ENCODE assay signal across 8 cellular contexts in genomic region chr15:100596792-100597191, GRCh38. TPM values are rescaled to one million over a fixed set of nuclear protein-coding genes. Genes with fewer than 3 reads are reported as not detected.
DNase-seq lines count a peak whose midpoint lies in the region; ATAC-seq, FAIRE-seq and TF ChIP-seq lines count a peak whose summit lies in the region.

No MANE protein-coding gene starts in this region.

- TF ChIP-seq POLR2A in H54 (IDR thresholded peaks at IDR 0.05; ENCODE audit: low read depth, low read length) = no peak

- H3K36me3 ChIP-seq in colonic mucosa = no peaks in the 10 kb centered on the region

- H3K27ac ChIP-seq in colonic mucosa = no peak overlapping the region

- FAIRE-seq in H54 (lab: Jason Lieb, UNC) = no peak

- DNase-seq in activated CD4-positive, CD25-positive, alpha-beta regulatory T cell (lab: John Stamatoyannopoulos, UW) = peak; percentile 77 to 94 (median 82)
- DNase-seq in colonic mucosa = peak; percentile 29
- DNase-seq in stimulated activated CD8-positive, alpha-beta memory T cell treated with anti-CD3 and anti-CD28 coated beads, Interleukin-12 subunit alpha, Interleukin-12 subunit beta, amount 100 ng/mL, for 1 hour (ENCODE audit: low read depth) = peak; percentile 77
- no peak for DNase-seq in iPS-NIHi11 (ENCODE audit: low spot score)
- no peak for DNase-seq in NCI-H1417 treated with DMSO at 0.1 percent for 48 hours (lab: John Stamatoyannopoulos, UW)
- no peak for DNase-seq in H54 (ENCODE audit: insufficient read length, low spot score)

- no peak for TF ChIP-seq CTCF in colonic mucosa (IDR thresholded peaks at IDR 0.05)

- intact Hi-C loops in colonic mucosa (cut with DNase I) = no loop called here

- no peaks in the 10 kb centered on the region for H3K27me3 ChIP-seq in colonic mucosa

- H3K9ac ChIP-seq in colonic mucosa (ENCODE audit: low read depth in 2 of 2, low read length in 2 of 2) = no peak overlapping the region

- peaks cover 9% of the 10 kb centered on the region for H3K4me1 ChIP-seq in colonic mucosa

- ATAC-seq in GM18858 (IDR thresholded peaks at IDR 0.05; ENCODE audit: unreplicated experiment) (peak; percentile 78), HG03025 (IDR thresholded peaks at IDR 0.05; ENCODE audit: low FRiP score, unreplicated experiment) (peak; percentile 71)

- H3K9me3 ChIP-seq in colonic mucosa = no peaks in the 10 kb centered on the region

- no peak overlapping the region for H3K4me3 ChIP-seq in colonic mucosa

RNA-seq across cellular contexts. Expression of gene LINS1, which starts 5.2 kb away (rescaled TPM):
- 10 to 100 TPM; 12.6 to 14.4 TPM for total RNA-seq in colonic mucosa

RNA-seq across cellular contexts. Expression of gene ASB7, which starts 5.6 kb away (rescaled TPM):
- total RNA-seq in colonic mucosa = 10 to 100 TPM; 16.2 to 17.8 TPM

Comparison
In these comparisons a context has a peak if more than half of its experiments do, and no peak if none do; other contexts are left out.
1. DNase-seq: peak in activated CD4-positive, CD25-positive, alpha-beta regulatory T cell (4 of 4), colonic mucosa (single experiment) and stimulated activated CD8-positive, alpha-beta memory T cell treated with anti-CD3 and anti-CD28 coated beads, Interleukin-12 subunit alpha, Interleukin-12 subunit beta, amount 100 ng/mL, for 1 hour (single experiment); none in iPS-NIHi11 (single experiment), NCI-H1417 treated with DMSO at 0.1 percent for 48 hours (single experiment) and H54 (single experiment).